13 cellular contexts compared by ENCODE assay signal in the genomic region with DNA sequence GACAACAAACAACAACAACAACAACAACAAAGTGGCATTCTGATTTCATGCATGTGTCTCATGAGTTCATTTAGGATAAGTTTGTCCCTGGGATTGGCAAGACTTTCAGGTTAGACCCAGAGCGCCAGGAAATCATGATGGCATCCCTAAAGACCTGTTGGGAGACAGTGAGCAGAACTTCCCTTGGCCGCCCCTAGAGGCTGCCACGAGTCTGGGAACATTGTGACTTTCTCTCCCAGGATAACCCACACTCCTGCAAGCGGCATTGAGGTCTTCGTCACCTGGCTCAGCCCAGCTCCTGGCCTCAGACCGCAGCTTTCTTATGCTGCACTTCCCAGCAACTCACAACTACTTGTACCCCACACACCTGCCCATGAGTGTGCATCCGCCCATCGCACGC.
DNase-seq lines count a peak whose midpoint lies in the region; ATAC-seq and TF ChIP-seq lines count a peak whose summit lies in the region.
"Had no signal": no experiment of that assay in that cellular context is flagged by ENCODE, and none has a peak within 500 bp of the region (broad histone marks: within the 10 kb centered on the region; RNA-seq: fewer than 3 reads in every experiment).

No MANE protein-coding gene starts in this region.

- H3K9me3 ChIP-seq in colonic mucosa (no peaks in the 10 kb centered on the region), Karpas-422 (ENCODE audit: low read length) (no peaks in the 10 kb centered on the region)
- H3K9me3 ChIP-seq: vagina had no signal

- no peak overlapping the region for H3K4me2 ChIP-seq in Karpas-422 (ENCODE audit: low read depth, low read length, poor library complexity, severe bottlenecking)

- H3K4me3 Mint-ChIP-seq in progenitor cell of endocrine pancreas (ENCODE audit: low read depth) = no peak overlapping the region

- no peak overlapping the region for H3K27ac Mint-ChIP-seq in progenitor cell of endocrine pancreas
- H3K27ac Mint-ChIP-seq: activated naive CD4-positive, alpha-beta T cell treated with anti-CD3 and anti-CD28 coated beads, Interleukin-2, amount 50 U/mL, for 72 hours had no signal

- intact Hi-C loops in colonic mucosa (cut with DNase I) = no loop called here

- no peak overlapping the region for H3K27ac ChIP-seq in colonic mucosa
- no peak overlapping the region for H3K27ac ChIP-seq in Karpas-422 (ENCODE audit: low read length)
- H3K27ac ChIP-seq: vagina had no signal

- H2AFZ ChIP-seq in Karpas-422 (ENCODE audit: low read length) = no peak overlapping the region

- no peaks in the 10 kb centered on the region for H3K79me2 ChIP-seq in Karpas-422 (ENCODE audit: low read length)

- H3K9me3 Mint-ChIP-seq in progenitor cell of endocrine pancreas (ENCODE audit: low read depth) = peaks cover 14% of the 10 kb centered on the region

- H3K36me3 ChIP-seq in colonic mucosa (no peaks in the 10 kb centered on the region), Karpas-422 (ENCODE audit: insufficient read depth, low read length) (no peaks in the 10 kb centered on the region)
- H3K36me3 ChIP-seq: vagina had no signal

- no peaks in the 10 kb centered on the region for H3K27me3 Mint-ChIP-seq in progenitor cell of endocrine pancreas

- H3K27me3 ChIP-seq in colonic mucosa (no peaks in the 10 kb centered on the region), Karpas-422 (ENCODE audit: low read length) (no peaks in the 10 kb centered on the region)
- H3K27me3 ChIP-seq: vagina had no signal

- no peaks in the 10 kb centered on the region for H4K20me1 ChIP-seq in Karpas-422 (ENCODE audit: insufficient read depth, low read depth, low read length)

- ATAC-seq in HG02884 (IDR thresholded peaks at IDR 0.05; ENCODE audit: unreplicated experiment) = no peak
- ATAC-seq: activated naive CD4-positive, alpha-beta T cell treated with anti-CD3 and anti-CD28 coated beads, Interleukin-2, amount 50 U/mL, for 72 hours had no signal

- peaks cover 15% of the 10 kb centered on the region for H3K36me3 Mint-ChIP-seq in progenitor cell of endocrine pancreas (ENCODE audit: insufficient read depth)

- no peaks in the 10 kb centered on the region for H3K4me1 ChIP-seq in colonic mucosa
- H3K4me1 ChIP-seq in Karpas-422 (ENCODE audit: low read length) = no peaks in the 10 kb centered on the region
- H3K4me1 ChIP-seq: vagina had no signal

- TF ChIP-seq CTCF in colonic mucosa (IDR thresholded peaks at IDR 0.05) (peak; percentile 30), progenitor cell of endocrine pancreas (IDR thresholded peaks at IDR 0.05; ENCODE audit: unreplicated experiment) (peak; percentile 35)

- no peaks in the 10 kb centered on the region for H3K9me2 ChIP-seq in Karpas-422 (replicated peaks; ENCODE audit: insufficient read depth, low read length)

- H3K4me3 ChIP-seq in colonic mucosa = no peak overlapping the region
- no peak overlapping the region for H3K4me3 ChIP-seq in Karpas-422 (ENCODE audit: low read length)
- H3K4me3 ChIP-seq: vagina had no signal

- peak; percentile 40 for DNase-seq in NCI-H82 (lab: John Stamatoyannopoulos, UW)
- DNase-seq in NCI-H82 treated with DMSO at 0.1 percent for 48 hours (lab: John Stamatoyannopoulos, UW; ENCODE audit: unreplicated experiment) = no peak
- peak; percentile 18 for DNase-seq in M059J (ENCODE audit: low read depth)
- peak; percentile 27 for DNase-seq in colonic mucosa
- no peak for DNase-seq in progenitor cell of endocrine pancreas (ENCODE audit: low spot score, unreplicated experiment)
- no peak for DNase-seq in Karpas-422
- no peak for DNase-seq in NCI-H345 (lab: John Stamatoyannopoulos, UW)
- DNase-seq: cerebellar nuclear complex; stimulated activated CD4-positive, alpha-beta T cell treated with anti-CD3 and anti-CD28 coated beads, Interleukin-1b, Interleukin-23, amount 100 ng/mL, for 48 hours; T1000 had no signal

- no peaks in the 10 kb centered on the region for H3K4me1 Mint-ChIP-seq in progenitor cell of endocrine pancreas (ENCODE audit: low read depth)

- H3K9ac ChIP-seq in colonic mucosa (ENCODE audit: low read depth in 2 of 2, low read length in 2 of 2) (no peak overlapping the region), Karpas-422 (ENCODE audit: low read length) (no peak overlapping the region)

Comparison
In these comparisons a context has a peak if more than half of its experiments do, and no peak if none do; other contexts are left out.
1. DNase-seq: peak in NCI-H82 (single experiment), M059J (single experiment) and colonic mucosa (single experiment); none in NCI-H82 treated with DMSO at 0.1 percent for 48 hours (single experiment), progenitor cell of endocrine pancreas (single experiment), Karpas-422 (single experiment) and NCI-H345 (single experiment).